1 cellular context compared by ENCODE assay signal in genomic region chr5:164998590-164998989, GRCh38.
TF ChIP-seq lines count a peak whose summit lies in the region.

No MANE protein-coding gene starts in this region.

TF ChIP-seq in GM23338, 12 proteins besides CTCF, POLR2A, EP300 and RAD21 (continued from another document):
- TF ChIP-seq ZNF462 (CRISPR knock-in tag; IDR thresholded peaks at IDR 0.05), result no peak
- TF ChIP-seq REST (IDR thresholded peaks at IDR 0.05; ENCODE audit: unreplicated experiment), result no peak
- TF ChIP-seq CREB1 (CRISPR knock-in tag; IDR thresholded peaks at IDR 0.05; ENCODE audit: low read depth), result no peak
- no peak for TF ChIP-seq STAT1 (IDR thresholded peaks at IDR 0.05; ENCODE audit: unreplicated experiment)
